8 cellular contexts compared by ENCODE assay signal in genomic region chr6:167825759-167826229, GRCh38. TPM values are rescaled to one million over a fixed set of nuclear protein-coding genes. Genes with fewer than 3 reads are reported as not detected.
DNase-seq lines count a peak whose midpoint lies in the region; ATAC-seq and TF ChIP-seq lines count a peak whose summit lies in the region.

No MANE protein-coding gene starts in this region.

- intact Hi-C loops in CD14-positive monocyte (cut with micrococcal nuclease), result no loop called here

- peaks cover 7% of the 10 kb centered on the region; the same call in 1 of the 2 replicates for H3K27me3 ChIP-seq in GM23338 (ENCODE audit: insufficient read depth)

- H3K27ac Mint-ChIP-seq in CD14-positive monocyte (no peak overlapping the region), GM23338 (peak overlapping the region; percentile 96)
- peak overlapping the region; percentile 79 for H3K27ac Mint-ChIP-seq in stimulated activated memory B cell treated with anti-CD40 and anti-IgM and Interleukin-4, amounts not matched to agents 10 μg/mL and 1 μg/mL and 100 μg/mL, for 72 hours

- TF ChIP-seq CTCF in CD14-positive monocyte (IDR thresholded peaks at IDR 0.05), result no peak
- no peak for TF ChIP-seq CTCF in GM23338 (conservative IDR thresholded peaks at IDR 0.05; ENCODE audit: low read depth in 2 of 2)
- TF ChIP-seq CTCF in choroid plexus epithelial cell (conservative IDR thresholded peaks at IDR 0.05; ENCODE audit: low read depth, low read length), result no peak

- H3K4me3 Mint-ChIP-seq in CD14-positive monocyte (peak overlapping the region; percentile 82 to 94), GM23338 (peak overlapping the region; percentile 96)
- peak overlapping the region; percentile 89 for H3K4me3 Mint-ChIP-seq in stimulated activated memory B cell treated with anti-CD40 and anti-IgM and Interleukin-4, amounts not matched to agents 10 μg/mL and 1 μg/mL and 100 μg/mL, for 72 hours

- H3K27me3 Mint-ChIP-seq in CD14-positive monocyte (ENCODE audit: low read depth in 3 of 3) (peaks cover 65 to 76% (median 69%) of the 10 kb centered on the region in 3 donors), GM23338 (ENCODE audit: insufficient read depth, low read depth, poor library complexity) (peaks cover 20% of the 10 kb centered on the region)
- peaks cover 14% of the 10 kb centered on the region for H3K27me3 Mint-ChIP-seq in stimulated activated memory B cell treated with anti-CD40 and anti-IgM and Interleukin-4, amounts not matched to agents 10 μg/mL and 1 μg/mL and 100 μg/mL, for 72 hours

- H3K4me1 Mint-ChIP-seq in CD14-positive monocyte (peaks cover 24% of the 10 kb centered on the region), GM23338 (peaks cover 32% of the 10 kb centered on the region)
- H3K4me1 Mint-ChIP-seq in stimulated activated memory B cell treated with anti-CD40 and anti-IgM and Interleukin-4, amounts not matched to agents 10 μg/mL and 1 μg/mL and 100 μg/mL, for 72 hours, result peaks cover 34% of the 10 kb centered on the region

- peaks cover 17% of the 10 kb centered on the region for H3K4me1 ChIP-seq in GM23338 (ENCODE audit: insufficient read depth)

- peaks cover 32% of the 10 kb centered on the region for H3K79me2 ChIP-seq in GM23338 (replicated peaks; ENCODE audit: insufficient read depth)

- H4K20me1 ChIP-seq in GM23338 (replicated peaks; ENCODE audit: insufficient read depth), result peaks cover 28% of the 10 kb centered on the region

- no peaks in the 10 kb centered on the region for H3K36me3 ChIP-seq in GM23338 (ENCODE audit: insufficient read depth)

- H2AFZ ChIP-seq in GM23338, result peak overlapping the region; percentile 85; the same call in 1 of the 2 replicates

- H3K36me3 Mint-ChIP-seq in CD14-positive monocyte (peaks cover 10 to 14% of the 10 kb centered on the region in 2 donors), GM23338 (ENCODE audit: low read depth) (peaks cover 21% of the 10 kb centered on the region)
- no peaks in the 10 kb centered on the region for H3K36me3 Mint-ChIP-seq in stimulated activated memory B cell treated with anti-CD40 and anti-IgM and Interleukin-4, amounts not matched to agents 10 μg/mL and 1 μg/mL and 100 μg/mL, for 72 hours

- H3K9me2 ChIP-seq in GM23338 (ENCODE audit: insufficient read depth), result no peaks in the 10 kb centered on the region

- H3K4me3 ChIP-seq in GM23338, result peak overlapping the region; percentile 76
- H3K4me3 ChIP-seq in choroid plexus epithelial cell (ENCODE audit: low read depth, low read length), result peak overlapping the region; percentile 86

- no peak overlapping the region for H3K27ac ChIP-seq in GM23338 (ENCODE audit: low read depth)

- peak; percentile 82 for ATAC-seq in GM23338
- peak; percentile 28 for ATAC-seq in SK-N-SH treated with all-trans-retinoic acid at 6 μM for 48 hours
- ATAC-seq in left lobe of liver, result peak; percentile 81
- peak; percentile 47 for ATAC-seq in stimulated activated memory B cell treated with anti-CD40 and anti-IgM and Interleukin-4, amounts not matched to agents 10 μg/mL and 1 μg/mL and 100 μg/mL, for 72 hours
- ATAC-seq in HG03520 (IDR thresholded peaks at IDR 0.05; ENCODE audit: unreplicated experiment), result no peak
- no peak for ATAC-seq in GM18519 (IDR thresholded peaks at IDR 0.05; ENCODE audit: low FRiP score, unreplicated experiment)

- DNase-seq in CD14-positive monocyte (ENCODE audit: low spot score), result no peak
- peak; percentile 92 for DNase-seq in GM23338 (ENCODE audit: low spot score)
- DNase-seq in choroid plexus epithelial cell (ENCODE audit: low read depth), result peak; percentile 46
- peak; percentile 85 for DNase-seq in left lobe of liver (ENCODE audit: low spot score)

- peak overlapping the region; percentile 84 for H3K4me2 ChIP-seq in GM23338

- H3K9me3 Mint-ChIP-seq in CD14-positive monocyte (peaks cover 3 to 33% (median 23%) of the 10 kb centered on the region in 7 donors), GM23338 (peaks cover 3% of the 10 kb centered on the region; the same call in 1 of the 3 replicates)
- no peaks in the 10 kb centered on the region for H3K9me3 Mint-ChIP-seq in stimulated activated memory B cell treated with anti-CD40 and anti-IgM and Interleukin-4, amounts not matched to agents 10 μg/mL and 1 μg/mL and 100 μg/mL, for 72 hours

- H3F3A ChIP-seq in GM23338 (replicated peaks; ENCODE audit: low read depth), result no peaks in the 10 kb centered on the region

TF ChIP-seq in GM23338, 12 proteins besides CTCF, POLR2A, EP300 and RAD21:
- TF ChIP-seq POLR2AphosphoS5 (IDR thresholded peaks at IDR 0.05; ENCODE audit: low read depth) (peak; percentile 81), ZNF331 (CRISPR knock-in tag; IDR thresholded peaks at IDR 0.05; ENCODE audit: low read depth) (no peak)

TF ChIP-seq in SK-N-SH treated with all-trans-retinoic acid at 6 μM for 48 hours, 23 proteins besides CTCF, POLR2A, EP300 and RAD21 (continues in another document):
- TF ChIP-seq SNAI2 (CRISPR knock-in tag; IDR thresholded peaks at IDR 0.05) (no peak), GLIS3 (CRISPR knock-in tag; IDR thresholded peaks at IDR 0.05) (no peak), ZC3H10 (CRISPR knock-in tag; IDR thresholded peaks at IDR 0.05) (no peak), ZNF8 (CRISPR knock-in tag; IDR thresholded peaks at IDR 0.05) (no peak), ARNTL (CRISPR knock-in tag; IDR thresholded peaks at IDR 0.05; ENCODE audit: borderline replicate concordance, low read depth) (no peak), ZNF565 (CRISPR knock-in tag; conservative IDR thresholded peaks at IDR 0.05; ENCODE audit: low read depth) (no peak), ZNF70 (CRISPR knock-in tag; IDR thresholded peaks at IDR 0.05) (no peak), CSDC2 (CRISPR knock-in tag; IDR thresholded peaks at IDR 0.05) (no peak), ZFP30 (CRISPR knock-in tag; IDR thresholded peaks at IDR 0.05) (no peak), ZFP3 (CRISPR knock-in tag; IDR thresholded peaks at IDR 0.05) (no peak), RARB (CRISPR knock-in tag; IDR thresholded peaks at IDR 0.05) (no peak)
- TF ChIP-seq, protein P1, sequence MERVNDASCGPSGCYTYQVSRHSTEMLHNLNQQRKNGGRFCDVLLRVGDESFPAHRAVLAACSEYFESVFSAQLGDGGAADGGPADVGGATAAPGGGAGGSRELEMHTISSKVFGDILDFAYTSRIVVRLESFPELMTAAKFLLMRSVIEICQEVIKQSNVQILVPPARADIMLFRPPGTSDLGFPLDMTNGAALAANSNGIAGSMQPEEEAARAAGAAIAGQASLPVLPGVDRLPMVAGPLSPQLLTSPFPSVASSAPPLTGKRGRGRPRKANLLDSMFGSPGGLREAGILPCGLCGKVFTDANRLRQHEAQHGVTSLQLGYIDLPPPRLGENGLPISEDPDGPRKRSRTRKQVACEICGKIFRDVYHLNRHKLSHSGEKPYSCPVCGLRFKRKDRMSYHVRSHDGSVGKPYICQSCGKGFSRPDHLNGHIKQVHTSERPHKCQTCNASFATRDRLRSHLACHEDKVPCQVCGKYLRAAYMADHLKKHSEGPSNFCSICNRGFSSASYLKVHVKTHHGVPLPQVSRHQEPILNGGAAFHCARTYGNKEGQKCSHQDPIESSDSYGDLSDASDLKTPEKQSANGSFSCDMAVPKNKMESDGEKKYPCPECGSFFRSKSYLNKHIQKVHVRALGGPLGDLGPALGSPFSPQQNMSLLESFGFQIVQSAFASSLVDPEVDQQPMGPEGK (CRISPR knock-in tag; IDR thresholded peaks at IDR 0.05; ENCODE audit: borderline replicate concordance), result no peak
- TF ChIP-seq, protein P2, sequence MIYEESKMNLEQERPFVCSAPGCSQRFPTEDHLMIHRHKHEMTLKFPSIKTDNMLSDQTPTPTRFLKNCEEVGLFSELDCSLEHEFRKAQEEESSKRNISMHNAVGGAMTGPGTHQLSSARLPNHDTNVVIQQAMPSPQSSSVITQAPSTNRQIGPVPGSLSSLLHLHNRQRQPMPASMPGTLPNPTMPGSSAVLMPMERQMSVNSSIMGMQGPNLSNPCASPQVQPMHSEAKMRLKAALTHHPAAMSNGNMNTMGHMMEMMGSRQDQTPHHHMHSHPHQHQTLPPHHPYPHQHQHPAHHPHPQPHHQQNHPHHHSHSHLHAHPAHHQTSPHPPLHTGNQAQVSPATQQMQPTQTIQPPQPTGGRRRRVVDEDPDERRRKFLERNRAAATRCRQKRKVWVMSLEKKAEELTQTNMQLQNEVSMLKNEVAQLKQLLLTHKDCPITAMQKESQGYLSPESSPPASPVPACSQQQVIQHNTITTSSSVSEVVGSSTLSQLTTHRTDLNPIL (CRISPR knock-in tag; IDR thresholded peaks at IDR 0.05; ENCODE audit: low read depth), result no peak
- TF ChIP-seq, protein P3, sequence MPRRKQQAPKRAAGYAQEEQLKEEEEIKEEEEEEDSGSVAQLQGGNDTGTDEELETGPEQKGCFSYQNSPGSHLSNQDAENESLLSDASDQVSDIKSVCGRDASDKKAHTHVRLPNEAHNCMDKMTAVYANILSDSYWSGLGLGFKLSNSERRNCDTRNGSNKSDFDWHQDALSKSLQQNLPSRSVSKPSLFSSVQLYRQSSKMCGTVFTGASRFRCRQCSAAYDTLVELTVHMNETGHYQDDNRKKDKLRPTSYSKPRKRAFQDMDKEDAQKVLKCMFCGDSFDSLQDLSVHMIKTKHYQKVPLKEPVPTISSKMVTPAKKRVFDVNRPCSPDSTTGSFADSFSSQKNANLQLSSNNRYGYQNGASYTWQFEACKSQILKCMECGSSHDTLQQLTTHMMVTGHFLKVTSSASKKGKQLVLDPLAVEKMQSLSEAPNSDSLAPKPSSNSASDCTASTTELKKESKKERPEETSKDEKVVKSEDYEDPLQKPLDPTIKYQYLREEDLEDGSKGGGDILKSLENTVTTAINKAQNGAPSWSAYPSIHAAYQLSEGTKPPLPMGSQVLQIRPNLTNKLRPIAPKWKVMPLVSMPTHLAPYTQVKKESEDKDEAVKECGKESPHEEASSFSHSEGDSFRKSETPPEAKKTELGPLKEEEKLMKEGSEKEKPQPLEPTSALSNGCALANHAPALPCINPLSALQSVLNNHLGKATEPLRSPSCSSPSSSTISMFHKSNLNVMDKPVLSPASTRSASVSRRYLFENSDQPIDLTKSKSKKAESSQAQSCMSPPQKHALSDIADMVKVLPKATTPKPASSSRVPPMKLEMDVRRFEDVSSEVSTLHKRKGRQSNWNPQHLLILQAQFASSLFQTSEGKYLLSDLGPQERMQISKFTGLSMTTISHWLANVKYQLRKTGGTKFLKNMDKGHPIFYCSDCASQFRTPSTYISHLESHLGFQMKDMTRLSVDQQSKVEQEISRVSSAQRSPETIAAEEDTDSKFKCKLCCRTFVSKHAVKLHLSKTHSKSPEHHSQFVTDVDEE (CRISPR knock-in tag; IDR thresholded peaks at IDR 0.05), result no peak

RNA-seq across cellular contexts. Expression of gene AFDN, which starts 0.9 kb away (rescaled TPM):
- under 1 TPM in 1 of 2 donors, not detected in 1; 0.03 TPM for polyA plus RNA-seq in CD14-positive monocyte
- total RNA-seq in GM23338 (2014; rRNA removed; shearing (Covaris generic)), result 200 and 208 TPM in 2 replicates
- 66.9 and 78.4 TPM in 2 replicates for polyA plus RNA-seq in GM23338 (2016; fragmentation: Nextera tagmentation; extraction: Ambion mirVana)
- total RNA-seq in left lobe of liver, result 92.5 TPM

Comparison
In these comparisons a context has a peak if more than half of its experiments do, and no peak if none do; other contexts are left out.
1. H3K27ac Mint-ChIP-seq: peak in GM23338 (single experiment) and stimulated activated memory B cell treated with anti-CD40 and anti-IgM and Interleukin-4, amounts not matched to agents 10 μg/mL and 1 μg/mL and 100 μg/mL, for 72 hours (single experiment); none in CD14-positive monocyte (0 of 7).
2. ATAC-seq: peak in GM23338 (single experiment), SK-N-SH treated with all-trans-retinoic acid at 6 μM for 48 hours (single experiment), left lobe of liver (single experiment) and stimulated activated memory B cell treated with anti-CD40 and anti-IgM and Interleukin-4, amounts not matched to agents 10 μg/mL and 1 μg/mL and 100 μg/mL, for 72 hours (single experiment); none in HG03520 (single experiment) and GM18519 (single experiment).
3. Peak in every context shown above with its lines, with median percentiles within 50 percentile points of each other: H3K4me3 Mint-ChIP-seq.